20 cellular contexts compared by ENCODE assay signal in genomic region chr22:23517804-23518380, GRCh38.
"Had no signal": no experiment of that assay in that cellular context is flagged by ENCODE, and none has a peak within 500 bp of the region (broad histone marks: within the 10 kb centered on the region; RNA-seq: fewer than 3 reads in every experiment).

No MANE protein-coding gene starts in this region.

- H3K4me2 ChIP-seq: smooth muscle cell had no signal

- H3K36me3 ChIP-seq: cardiac muscle cell, esophagus squamous epithelium, upper lobe of right lung had no signal

- H3K9me3 ChIP-seq: esophagus squamous epithelium, testis, upper lobe of right lung had no signal

- H3K4me1 Mint-ChIP-seq: stimulated activated effector memory CD8-positive, alpha-beta T cell treated with anti-CD3 and anti-CD28 coated beads, Interleukin-12 subunit alpha, Interleukin-12 subunit beta, amount 100 ng/mL, for 72 hours had no signal

- H3K36me3 Mint-ChIP-seq: activated CD4-positive, alpha-beta memory T cell treated with anti-CD3 and anti-CD28 coated beads for 36 hours; activated naive CD8-positive, alpha-beta T cell treated with anti-CD3 and anti-CD28 coated beads for 36 hours; natural killer cell treated with Interleukin-12 subunit alpha and Interleukin-12 subunit beta and Interleukin-15 and Interleukin-18, amount 100 ng/mL, for 72 hours; stimulated activated effector memory CD8-positive, alpha-beta T cell treated with anti-CD3 and anti-CD28 coated beads, Interleukin-12 subunit alpha, Interleukin-12 subunit beta, amount 100 ng/mL, for 72 hours had no signal

- DNase-seq: activated CD4-positive, alpha-beta memory T cell treated with anti-CD3 and anti-CD28 coated beads for 36 hours; activated CD4-positive, alpha-beta T cell treated with anti-CD3 and anti-CD28 coated beads for 36 hours; activated gamma-delta T cell treated with Interleukin-2 at 50 U/mL for 16 hours; activated naive CD8-positive, alpha-beta T cell treated with anti-CD3 and anti-CD28 coated beads for 36 hours; activated T-cell treated with anti-CD3 and anti-CD28 coated beads for 4 hours; amniotic stem cell; effector CD8-positive, alpha-beta T cell; esophagus squamous epithelium; left cardiac atrium; stimulated activated CD4-positive, alpha-beta T cell treated with anti-CD3 and anti-CD28 coated beads, Interleukin-4, amount 100 ng/mL, for 24 hours; testis; upper lobe of right lung had no signal

- H3K9me3 Mint-ChIP-seq: activated CD4-positive, alpha-beta memory T cell treated with anti-CD3 and anti-CD28 coated beads for 36 hours; activated naive CD8-positive, alpha-beta T cell treated with anti-CD3 and anti-CD28 coated beads for 36 hours; activated T-helper 1 cell treated with anti-CD3 and anti-CD28 coated beads, Interleukin-12 subunit alpha, Interleukin-12 subunit beta, Interleukin-2, Interleukin-4 antibody, amounts not matched to agents 30 ng/mL and 10 ng/mL and 1 ng/mL, durations not matched to agents 14 hours and 24 hours and 36 hours; dendritic cell treated with granulocyte-macrophage colony-stimulating factor and Interleukin-4, amounts not matched to agents 40 ng/mL and 50 ng/mL, for 4 days; natural killer cell treated with Interleukin-12 subunit alpha and Interleukin-12 subunit beta and Interleukin-15 and Interleukin-18, amount 100 ng/mL, for 72 hours; stimulated activated effector memory CD8-positive, alpha-beta T cell treated with anti-CD3 and anti-CD28 coated beads, Interleukin-12 subunit alpha, Interleukin-12 subunit beta, amount 100 ng/mL, for 72 hours; T-helper 1 cell treated with Interleukin-12 subunit alpha and Interleukin-12 subunit beta and Interleukin-4 antibody, amounts not matched to agents 30 μg/mL and 1 μg/mL, for 36 hours had no signal

- ATAC-seq: activated CD4-positive, alpha-beta T cell treated with anti-CD3 and anti-CD28 coated beads for 36 hours; left cardiac atrium; natural killer cell treated with Interleukin-12 subunit alpha and Interleukin-12 subunit beta and Interleukin-15 and Interleukin-18, amount 100 ng/mL, for 72 hours; sciatic nerve; stimulated activated effector memory CD8-positive, alpha-beta T cell treated with anti-CD3 and anti-CD28 coated beads, Interleukin-12 subunit alpha, Interleukin-12 subunit beta, amount 100 ng/mL, for 72 hours; upper lobe of right lung had no signal

- H3K27ac ChIP-seq: esophagus squamous epithelium, testis, upper lobe of right lung had no signal

- H3K27ac Mint-ChIP-seq: activated CD4-positive, alpha-beta memory T cell treated with anti-CD3 and anti-CD28 coated beads for 36 hours; activated CD4-positive, alpha-beta T cell treated with anti-CD3 and anti-CD28 coated beads for 36 hours; activated naive CD8-positive, alpha-beta T cell treated with anti-CD3 and anti-CD28 coated beads for 36 hours; activated T-helper 1 cell treated with anti-CD3 and anti-CD28 coated beads, Interleukin-12 subunit alpha, Interleukin-12 subunit beta, Interleukin-2, Interleukin-4 antibody, amounts not matched to agents 30 ng/mL and 10 ng/mL and 1 ng/mL, durations not matched to agents 14 hours and 24 hours and 36 hours; dendritic cell treated with granulocyte-macrophage colony-stimulating factor and Interleukin-4, amounts not matched to agents 40 ng/mL and 50 ng/mL, for 4 days; natural killer cell treated with Interleukin-12 subunit alpha and Interleukin-12 subunit beta and Interleukin-15 and Interleukin-18, amount 100 ng/mL, for 72 hours; stimulated activated effector memory CD8-positive, alpha-beta T cell treated with anti-CD3 and anti-CD28 coated beads, Interleukin-12 subunit alpha, Interleukin-12 subunit beta, amount 100 ng/mL, for 72 hours; T-helper 1 cell treated with Interleukin-12 subunit alpha and Interleukin-12 subunit beta and Interleukin-4 antibody, amounts not matched to agents 30 μg/mL and 1 μg/mL, for 36 hours had no signal

- H3K4me3 ChIP-seq: cardiac muscle cell, esophagus squamous epithelium, smooth muscle cell, testis, upper lobe of right lung had no signal

- H3K4me3 Mint-ChIP-seq: activated CD4-positive, alpha-beta memory T cell treated with anti-CD3 and anti-CD28 coated beads for 36 hours; activated CD4-positive, alpha-beta T cell treated with anti-CD3 and anti-CD28 coated beads for 36 hours; activated naive CD8-positive, alpha-beta T cell treated with anti-CD3 and anti-CD28 coated beads for 36 hours; activated T-helper 1 cell treated with anti-CD3 and anti-CD28 coated beads, Interleukin-12 subunit alpha, Interleukin-12 subunit beta, Interleukin-2, Interleukin-4 antibody, amounts not matched to agents 30 ng/mL and 10 ng/mL and 1 ng/mL, durations not matched to agents 14 hours and 24 hours and 36 hours; dendritic cell treated with granulocyte-macrophage colony-stimulating factor and Interleukin-4, amounts not matched to agents 40 ng/mL and 50 ng/mL, for 4 days; natural killer cell treated with Interleukin-12 subunit alpha and Interleukin-12 subunit beta and Interleukin-15 and Interleukin-18, amount 100 ng/mL, for 72 hours; stimulated activated effector memory CD8-positive, alpha-beta T cell treated with anti-CD3 and anti-CD28 coated beads, Interleukin-12 subunit alpha, Interleukin-12 subunit beta, amount 100 ng/mL, for 72 hours; T-helper 1 cell treated with Interleukin-12 subunit alpha and Interleukin-12 subunit beta and Interleukin-4 antibody, amounts not matched to agents 30 μg/mL and 1 μg/mL, for 36 hours had no signal

- H3K27me3 ChIP-seq: cardiac muscle cell, testis, upper lobe of right lung had no signal
